ENCODE assay signal across 15 cellular contexts in the genomic region with DNA sequence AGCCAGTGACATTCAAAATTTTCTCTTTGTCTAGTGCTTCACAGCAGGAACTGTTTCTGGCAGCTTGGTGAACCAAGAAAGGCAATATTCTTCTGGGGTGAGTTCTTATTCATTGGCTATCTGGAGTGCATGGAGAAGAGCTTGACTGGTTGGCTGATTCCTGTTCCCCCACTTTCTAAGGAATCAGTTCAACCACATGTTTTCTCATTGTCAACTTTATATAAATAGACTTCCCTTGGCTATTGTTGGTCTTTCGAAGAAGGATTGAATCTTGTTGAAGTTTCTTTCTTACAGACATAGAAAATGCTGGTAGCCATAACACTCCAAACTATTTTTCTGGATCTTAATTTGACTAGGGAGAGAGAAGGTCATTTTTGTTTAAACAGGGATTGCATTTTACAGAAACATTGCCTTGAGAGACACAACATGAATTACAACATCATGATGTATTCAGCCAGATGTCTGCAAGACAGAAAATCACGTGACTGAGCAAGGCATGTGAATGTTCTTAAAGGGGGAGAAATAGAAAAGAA.
DNase-seq lines count a peak whose midpoint lies in the region; FAIRE-seq and TF ChIP-seq lines count a peak whose summit lies in the region.
"Had no signal": no experiment of that assay in that cellular context is flagged by ENCODE, and none has a peak within 500 bp of the region (broad histone marks: within the 10 kb centered on the region; RNA-seq: fewer than 3 reads in every experiment).

No MANE protein-coding gene starts in this region.

- peak; percentile 72 to 78 for DNase-seq in HL-60 (ENCODE audit: low read depth in 1 of 2, low spot score in 1 of 2)
- DNase-seq in coronary artery (ENCODE audit: low spot score): no peak
- DNase-seq in iris pigment epithelial cell (ENCODE audit: low read depth): peak; percentile 61
- no peak for DNase-seq in NCI-H1417 (lab: John Stamatoyannopoulos, UW)
- no peak for DNase-seq in C1 segment of cervical spinal cord (lab: John Stamatoyannopoulos, UW)
- no peak for DNase-seq in urothelium cell line (ENCODE audit: low spot score)
- DNase-seq in spleen: no peak
- DNase-seq: activated CD4-positive, alpha-beta T cell treated with anti-CD3 and anti-CD28 coated beads for 36 hours; activated effector memory CD4-positive, alpha-beta T cell treated with Interleukin-2 at 50 U/mL for 16 hours; Calu3; NCI-H774; nephron progenitor cell had no signal

- intact Hi-C loops in spleen (cut with DNase I; ENCODE audit: low total_unique reads): no loop called here

- no peak overlapping the region for H3K4me3 ChIP-seq in HL-60 (replicated peaks; ENCODE audit: insufficient read depth, low read length)
- no peak overlapping the region for H3K4me3 ChIP-seq in coronary artery
- H3K4me3 ChIP-seq in skeletal muscle tissue (ENCODE audit: low read length in 3 of 3): no peak overlapping the region
- no peak overlapping the region for H3K4me3 ChIP-seq in spleen
- H3K4me3 ChIP-seq: tibial artery had no signal

- FAIRE-seq in urothelium cell line (lab: Jason Lieb, UNC): no peak
- FAIRE-seq: colon had no signal

- WGBS in spleen, 5 donors: 46 to 68% (median 47%) methylated on average over 2 of the region's 2 CpGs

- H3K4me1 ChIP-seq in skeletal muscle tissue (ENCODE audit: control insufficient read depth in 3 of 3, insufficient read depth in 3 of 3, low read length in 3 of 3) (peaks cover 0 to 7% (median 0%) of the 10 kb centered on the region in 3 donors), spleen (peaks cover 0 to 19% (median 5%) of the 10 kb centered on the region in 6 donors)

- TF ChIP-seq CTCF in HL-60 (IDR thresholded peaks at IDR 0.05; ENCODE audit: insufficient read depth, low read length): no peak
- TF ChIP-seq CTCF in coronary artery (IDR thresholded peaks at IDR 0.05): no peak
- no peak for TF ChIP-seq CTCF in spleen (IDR thresholded peaks at IDR 0.05 in 8 of 11, conservative IDR thresholded peaks at IDR 0.05 in 3 of 11)

- H3K9ac ChIP-seq in skeletal muscle tissue (ENCODE audit: low read depth in 1 of 3, low read length in 3 of 3): no peak overlapping the region

- H3K9me3 ChIP-seq in skeletal muscle tissue (ENCODE audit: control insufficient read depth in 3 of 3, low read length in 3 of 3) (no peaks in the 10 kb centered on the region), spleen (no peaks in the 10 kb centered on the region)
- H3K9me3 ChIP-seq: tibial artery had no signal

- H3K27ac ChIP-seq in HL-60 (replicated peaks): peak overlapping the region; percentile 0; the same call in 1 of the 2 replicates
- H3K27ac ChIP-seq in coronary artery: peak overlapping the region; percentile 13 to 71
- H3K27ac ChIP-seq in skeletal muscle tissue (ENCODE audit: low read depth, low read length): peak overlapping the region; percentile 48
- H3K27ac ChIP-seq in spleen: peak overlapping the region in 4 of 8 donors; percentile 41 to 78 (median 74)
- H3K27ac ChIP-seq: tibial artery had no signal

- H3K27me3 ChIP-seq in HL-60 (ENCODE audit: insufficient read depth, poor library complexity, severe bottlenecking) (no peaks in the 10 kb centered on the region), skeletal muscle tissue (ENCODE audit: control insufficient read depth in 3 of 3, insufficient read depth in 3 of 3, low read length in 3 of 3) (no peaks in the 10 kb centered on the region), spleen (replicated peaks in 1 of 7) (no peaks in the 10 kb centered on the region)
- H3K27me3 ChIP-seq: tibial artery had no signal

- no peaks in the 10 kb centered on the region for H3K36me3 ChIP-seq in skeletal muscle tissue (ENCODE audit: control insufficient read depth in 3 of 3, insufficient read depth in 3 of 3, low read length in 3 of 3)
- H3K36me3 ChIP-seq in spleen: no peaks in the 10 kb centered on the region
- H3K36me3 ChIP-seq: tibial artery had no signal

- TF ChIP-seq POLR2A in spleen (IDR thresholded peaks at IDR 0.05): no peak

Comparison
In these comparisons a context has a peak if more than half of its experiments do, and no peak if none do; other contexts are left out.
1. DNase-seq: peak in HL-60 (2 of 2) and iris pigment epithelial cell (single experiment); none in coronary artery (single experiment), NCI-H1417 (0 of 3), C1 segment of cervical spinal cord (0 of 14), urothelium cell line (single experiment) and spleen (single experiment).